ENCODE assay signal across 12 cellular contexts in the genomic region with DNA sequence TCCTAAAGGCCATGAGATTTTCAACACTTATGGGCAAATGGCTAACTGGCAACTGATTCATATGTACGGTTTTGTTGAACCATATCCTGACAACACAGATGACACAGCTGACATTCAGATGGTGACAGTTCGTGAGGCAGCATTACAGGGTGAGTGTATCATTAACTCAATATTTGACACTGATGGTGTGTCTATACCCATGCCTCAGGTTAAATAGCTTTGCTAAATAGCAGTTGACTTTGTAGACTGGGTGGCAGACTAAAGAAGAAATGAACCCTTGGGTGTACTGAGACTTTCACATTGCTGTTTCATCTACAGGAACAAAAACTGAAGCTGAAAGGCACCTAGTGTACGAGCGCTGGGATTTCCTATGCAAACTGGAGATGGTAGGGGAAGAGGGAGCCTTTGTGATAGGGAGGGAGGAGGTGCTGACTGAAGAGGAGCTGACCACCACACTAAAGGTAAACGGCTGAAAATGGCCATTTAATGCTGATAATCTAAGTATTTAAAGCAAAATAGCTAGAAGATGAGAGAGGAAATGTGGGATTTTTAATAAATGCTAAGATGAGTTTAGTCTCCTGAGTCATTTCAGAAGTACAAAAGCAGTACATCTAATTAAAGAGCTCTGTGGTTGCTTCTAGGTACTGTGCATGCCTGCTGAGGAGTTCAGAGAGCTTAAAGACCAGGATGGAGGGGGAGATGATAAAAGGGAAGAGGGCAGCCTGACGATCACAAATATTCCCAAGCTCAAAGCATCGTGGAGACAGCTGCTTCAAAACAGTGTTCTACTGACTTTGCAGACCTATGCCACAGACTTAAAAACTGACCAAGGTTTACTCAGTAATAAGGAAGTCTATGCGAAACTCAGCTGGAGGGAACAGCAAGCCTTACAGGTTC. TPM values are rescaled to one million over a fixed set of nuclear protein-coding genes. Genes with fewer than 3 reads are reported as not detected.
DNase-seq lines count a peak whose midpoint lies in the region; ATAC-seq and TF ChIP-seq lines count a peak whose summit lies in the region.
"Had no signal": no experiment of that assay in that cellular context is flagged by ENCODE, and none has a peak within 500 bp of the region (broad histone marks: within the 10 kb centered on the region; RNA-seq: fewer than 3 reads in every experiment).

No MANE protein-coding gene starts in this region.

- H3K27ac Mint-ChIP-seq in activated CD8-positive, alpha-beta T cell treated with anti-CD3 and anti-CD28 coated beads, Interleukin-2, amount 10 ng/mL, durations not matched to agents 7 days and 5 days = peak overlapping the region; percentile 47

- DNase-seq in activated CD8-positive, alpha-beta T cell treated with anti-CD3 and anti-CD28 coated beads, Interleukin-2, amount 10 ng/mL, durations not matched to agents 7 days and 5 days = peak; percentile 17
- DNase-seq in HT-29 (ENCODE audit: low spot score) (no peak), testis (no peak), DMS114 treated with DMSO at 0.1 percent for 48 hours (lab: John Stamatoyannopoulos, UW; ENCODE audit: unreplicated experiment) (no peak), T1000 (lab: John Stamatoyannopoulos, UW) (no peak)
- DNase-seq: DMS53; NCI-H2171; stimulated activated CD4-positive, alpha-beta T cell treated with anti-CD3 and anti-CD28 coated beads, Interleukin-2, amount 100 ng/mL, for 24 hours; T-helper 9 cell had no signal

- peaks cover 4% of the 10 kb centered on the region for H3K4me1 ChIP-seq in testis

- intact Hi-C loops in testis (cut with DNase I; ENCODE audit: low total_unique reads) = loop anchor here (10.0 kb wide), 1 partner anchor 116 kb away; no protein-coding TSS in a partner anchor

- no peak overlapping the region for H3K27ac ChIP-seq in testis

- peaks cover 33% of the 10 kb centered on the region for H3K4me1 Mint-ChIP-seq in activated CD8-positive, alpha-beta T cell treated with anti-CD3 and anti-CD28 coated beads, Interleukin-2, amount 10 ng/mL, durations not matched to agents 7 days and 5 days (ENCODE audit: low read depth)

- no peaks in the 10 kb centered on the region for H3K9me3 Mint-ChIP-seq in activated CD8-positive, alpha-beta T cell treated with anti-CD3 and anti-CD28 coated beads, Interleukin-2, amount 10 ng/mL, durations not matched to agents 7 days and 5 days (ENCODE audit: insufficient read depth)

- TF ChIP-seq CTCF in testis (IDR thresholded peaks at IDR 0.05) = no peak

- peak overlapping the region; percentile 35; the same call in 1 of the 2 replicates for H3K4me3 ChIP-seq in GM08714 (ENCODE audit: low read length)
- no peak overlapping the region for H3K4me3 ChIP-seq in testis

- H3K27me3 Mint-ChIP-seq in activated CD8-positive, alpha-beta T cell treated with anti-CD3 and anti-CD28 coated beads, Interleukin-2, amount 10 ng/mL, durations not matched to agents 7 days and 5 days (ENCODE audit: low read depth) = no peaks in the 10 kb centered on the region

- CTCF ChIA-PET in activated CD8-positive, alpha-beta T cell treated with anti-CD3 and anti-CD28 coated beads, Interleukin-2, amount 10 ng/mL, durations not matched to agents 7 days and 5 days (lab: Charles Lee) = interaction anchor here (0.8 to 2.0 kb wide), 4 partner anchors 10 to 237 kb away, joined by 3 to 11 read pairs (median 4); no protein-coding TSS in a partner anchor

- POLR2A ChIA-PET in activated CD8-positive, alpha-beta T cell treated with anti-CD3 and anti-CD28 coated beads, Interleukin-2, amount 10 ng/mL, durations not matched to agents 7 days and 5 days (lab: Charles Lee) = interaction anchor here (1.5 kb wide), 1 partner anchor 111 kb away, joined by 3 read pairs; no protein-coding TSS in a partner anchor

- ATAC-seq in GM19395 (IDR thresholded peaks at IDR 0.05; ENCODE audit: unreplicated experiment) (peak; percentile 48), HG03039 (IDR thresholded peaks at IDR 0.05; ENCODE audit: unreplicated experiment) (peak; percentile 36)
- ATAC-seq in activated CD8-positive, alpha-beta T cell treated with anti-CD3 and anti-CD28 coated beads, Interleukin-2, amount 10 ng/mL, durations not matched to agents 7 days and 5 days = no peak

- TF ChIP-seq POLR2A in testis (IDR thresholded peaks at IDR 0.05) = no peak

- peaks cover 57% of the 10 kb centered on the region for H3K36me3 Mint-ChIP-seq in activated CD8-positive, alpha-beta T cell treated with anti-CD3 and anti-CD28 coated beads, Interleukin-2, amount 10 ng/mL, durations not matched to agents 7 days and 5 days (ENCODE audit: low read depth)

- no peaks in the 10 kb centered on the region for H3K9me3 ChIP-seq in testis

- H3K27me3 ChIP-seq in testis = no peaks in the 10 kb centered on the region

- H3K4me3 Mint-ChIP-seq in activated CD8-positive, alpha-beta T cell treated with anti-CD3 and anti-CD28 coated beads, Interleukin-2, amount 10 ng/mL, durations not matched to agents 7 days and 5 days = no peak overlapping the region

- H3K36me3 ChIP-seq in testis (ENCODE audit: low read depth, missing control alignments) = no peaks in the 10 kb centered on the region

- 68 to 73% methylated on average over 8 of the region's 8 CpGs for WGBS in testis, 2 donors

RNA-seq across cellular contexts. Expression of a gene that starts 3.0 kb away (rescaled TPM):
- total RNA-seq in activated CD8-positive, alpha-beta T cell treated with anti-CD3 and anti-CD28 coated beads, Interleukin-2, amount 10 ng/mL, durations not matched to agents 7 days and 5 days = 10 to 100 TPM; 16.0 to 16.9 TPM
- total RNA-seq in HT-29 (2014; rRNA removed; shearing (Covaris generic)) = 66.1 and 83.3 TPM in 2 replicates
- 10 to 100 TPM; 71.2 to 77.5 TPM for total RNA-seq in testis
- polyA plus RNA-seq in testis (ENCODE audit: insufficient read depth, low read depth, low replicate concordance) = 21.6 TPM

RNA-seq across cellular contexts. Expression of a gene that starts 18.4 kb away (rescaled TPM):
- not detected for total RNA-seq in activated CD8-positive, alpha-beta T cell treated with anti-CD3 and anti-CD28 coated beads, Interleukin-2, amount 10 ng/mL, durations not matched to agents 7 days and 5 days
- total RNA-seq in HT-29 (2014; rRNA removed; shearing (Covaris generic)) = 1.8 and 2.1 TPM in 2 replicates
- total RNA-seq in testis = 100 to 1,000 TPM; 375 to 444 TPM
- polyA plus RNA-seq in testis (ENCODE audit: insufficient read depth, low read depth, low replicate concordance) = 142 TPM

Comparison
In these comparisons a context has a peak if more than half of its experiments do, and no peak if none do; other contexts are left out.
1. RNA of a gene that starts 18.4 kb away (total RNA-seq): 375 to 444 TPM in testis; 1.8 to 2.1 TPM in HT-29 and not detected in activated CD8-positive, alpha-beta T cell treated with anti-CD3 and anti-CD28 coated beads, Interleukin-2, amount 10 ng/mL, durations not matched to agents 7 days and 5 days; every median in the first group is over 100 times any median in the second.